ENCODE assay signal across 2 cellular contexts in the genomic region with DNA sequence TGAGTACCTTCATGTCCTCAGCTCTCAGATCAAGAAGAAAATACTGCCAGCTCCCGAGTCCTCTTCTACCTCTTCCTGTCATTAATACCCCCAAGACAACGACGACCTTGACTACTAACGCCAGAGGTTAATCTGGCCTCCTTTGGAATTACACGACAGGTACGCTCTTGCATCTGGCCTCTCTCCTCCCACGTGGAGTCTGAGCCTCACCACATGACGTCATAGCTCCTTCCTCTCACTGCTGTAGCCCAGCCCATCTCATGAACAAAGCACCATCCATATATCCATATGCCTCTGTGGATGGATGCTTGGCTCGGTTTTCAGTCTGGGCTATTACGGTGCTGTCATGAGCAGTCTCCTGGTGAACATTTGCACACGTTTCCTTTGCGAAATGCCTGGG.
TF ChIP-seq lines count a peak whose summit lies in the region.

No MANE protein-coding gene starts in this region.

TF ChIP-seq in HCT116, 20 proteins besides CTCF, POLR2A, EP300 and RAD21 (continued from another document):
- TF ChIP-seq, protein P1, sequence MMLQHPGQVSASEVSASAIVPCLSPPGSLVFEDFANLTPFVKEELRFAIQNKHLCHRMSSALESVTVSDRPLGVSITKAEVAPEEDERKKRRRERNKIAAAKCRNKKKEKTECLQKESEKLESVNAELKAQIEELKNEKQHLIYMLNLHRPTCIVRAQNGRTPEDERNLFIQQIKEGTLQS (IDR thresholded peaks at IDR 0.05), result no peak
- TF ChIP-seq CBX3 (IDR thresholded peaks at IDR 0.05; ENCODE audit: low read depth), result no peak
- TF ChIP-seq REST (IDR thresholded peaks at IDR 0.05; ENCODE audit: low read depth), result no peak
- no peak for TF ChIP-seq EZH2phosphoT487 (IDR thresholded peaks at IDR 0.05; ENCODE audit: borderline replicate concordance)
- TF ChIP-seq EZH2 (IDR thresholded peaks at IDR 0.05), result no peak
- TF ChIP-seq CEBPB (IDR thresholded peaks at IDR 0.05; ENCODE audit: low read depth), result no peak
- TF ChIP-seq POLR2AphosphoS5 (IDR thresholded peaks at IDR 0.05; ENCODE audit: low read depth, low read length), result no peak
- TF ChIP-seq YY1 (IDR thresholded peaks at IDR 0.05; ENCODE audit: extremely low read depth, insufficient replicate concordance, low read depth, low read length), result no peak
- TF ChIP-seq SIN3A (IDR thresholded peaks at IDR 0.05; ENCODE audit: low read depth), result no peak
- TF ChIP-seq ZFX (IDR thresholded peaks at IDR 0.05), result no peak

TF ChIP-seq in HepG2, 621 proteins besides CTCF, POLR2A, EP300 and RAD21 (continued from another document):
- TF ChIP-seq LBX2 (CRISPR knock-in tag; IDR thresholded peaks at IDR 0.05; ENCODE audit: borderline replicate concordance), result no peak
- TF ChIP-seq PCBP2 (optimal IDR thresholded peaks at IDR 0.05; ENCODE audit: low read depth, low read length, poor library complexity, severe bottlenecking), result no peak
- no peak for TF ChIP-seq ZNF563 (CRISPR knock-in tag; IDR thresholded peaks at IDR 0.05)
- no peak for TF ChIP-seq ZNF747 (CRISPR knock-in tag; IDR thresholded peaks at IDR 0.05; ENCODE audit: borderline replicate concordance)
- TF ChIP-seq AKAP8 (CRISPR knock-in tag; IDR thresholded peaks at IDR 0.05), result no peak
- TF ChIP-seq SALL2 (CRISPR knock-in tag; IDR thresholded peaks at IDR 0.05), result no peak
- TF ChIP-seq CREB1 (IDR thresholded peaks at IDR 0.05), result peak; percentile 98
- TF ChIP-seq CREB1 (CRISPR knock-in tag; IDR thresholded peaks at IDR 0.05), result no peak
- peak; percentile 99 for TF ChIP-seq ATF7 (IDR thresholded peaks at IDR 0.05)
- no peak for TF ChIP-seq ATF7 (CRISPR knock-in tag; IDR thresholded peaks at IDR 0.05)
- TF ChIP-seq XBP1 (CRISPR knock-in tag; IDR thresholded peaks at IDR 0.05), result no peak
- TF ChIP-seq, protein P2, sequence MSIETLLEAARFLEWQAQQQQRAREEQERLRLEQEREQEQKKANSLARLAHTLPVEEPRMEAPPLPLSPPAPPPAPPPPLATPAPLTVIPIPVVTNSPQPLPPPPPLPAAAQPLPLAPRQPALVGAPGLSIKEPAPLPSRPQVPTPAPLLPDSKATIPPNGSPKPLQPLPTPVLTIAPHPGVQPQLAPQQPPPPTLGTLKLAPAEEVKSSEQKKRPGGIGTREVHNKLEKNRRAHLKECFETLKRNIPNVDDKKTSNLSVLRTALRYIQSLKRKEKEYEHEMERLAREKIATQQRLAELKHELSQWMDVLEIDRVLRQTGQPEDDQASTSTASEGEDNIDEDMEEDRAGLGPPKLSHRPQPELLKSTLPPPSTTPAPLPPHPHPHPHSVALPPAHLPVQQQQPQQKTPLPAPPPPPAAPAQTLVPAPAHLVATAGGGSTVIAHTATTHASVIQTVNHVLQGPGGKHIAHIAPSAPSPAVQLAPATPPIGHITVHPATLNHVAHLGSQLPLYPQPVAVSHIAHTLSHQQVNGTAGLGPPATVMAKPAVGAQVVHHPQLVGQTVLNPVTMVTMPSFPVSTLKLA (IDR thresholded peaks at IDR 0.05), result peak; percentile 74
- TF ChIP-seq REXO4 (CRISPR knock-in tag; IDR thresholded peaks at IDR 0.05; ENCODE audit: borderline replicate concordance), result no peak
- TF ChIP-seq ZBTB20 (CRISPR knock-in tag; IDR thresholded peaks at IDR 0.05; ENCODE audit: borderline replicate concordance, low read depth), result no peak
